In the genomic region with DNA sequence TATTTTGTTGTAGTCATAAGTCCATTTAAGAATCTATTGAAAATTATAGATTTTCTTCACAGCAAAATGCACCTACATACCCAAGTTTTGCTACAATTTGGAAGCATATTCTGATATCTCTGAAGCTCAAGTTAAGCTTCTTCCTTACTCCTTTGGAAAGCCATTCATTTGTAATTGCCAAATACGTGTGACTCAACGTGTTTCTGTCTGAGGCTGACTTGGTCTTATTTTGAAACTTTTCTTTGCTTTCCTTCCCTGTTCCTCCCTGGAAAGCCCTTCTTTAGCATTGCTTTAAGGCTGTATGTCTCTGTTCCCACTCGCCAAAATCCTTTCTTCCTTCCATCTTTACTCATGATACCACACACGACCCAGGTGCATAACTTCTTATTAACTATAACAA, we compare ENCODE assay signal across 24 cellular contexts.
"Had no signal": no experiment of that assay in that cellular context is flagged by ENCODE, and none has a peak within 500 bp of the region (broad histone marks: within the 10 kb centered on the region; RNA-seq: fewer than 3 reads in every experiment).

No MANE protein-coding gene starts in this region.

- H3K4me3 ChIP-seq: dorsolateral prefrontal cortex, right atrium auricular region, suprapubic skin had no signal

- H3K27me3 ChIP-seq: dorsolateral prefrontal cortex, neutrophil, right atrium auricular region, suprapubic skin had no signal

- ATAC-seq: activated CD8-positive, alpha-beta memory T cell treated with anti-CD3 and anti-CD28 coated beads, Interleukin-2, amount 10 ng/mL, durations not matched to agents 7 days and 5 days; activated T-cell treated with anti-CD3 and anti-CD28 coated beads, Interleukin-2, amount 50 U/mL, for 4 hours; left ventricle myocardium superior; naive thymus-derived CD8-positive, alpha-beta T cell had no signal

- H3K9me3 ChIP-seq: neutrophil, right atrium auricular region, suprapubic skin had no signal

- H3K4me1 ChIP-seq: right atrium auricular region, suprapubic skin had no signal

- H3K36me3 ChIP-seq: neutrophil, right atrium auricular region, suprapubic skin had no signal

- DNase-seq: activated CD4-positive, alpha-beta T cell treated with anti-CD3 and anti-CD28 coated beads, Interleukin-2, amount 50 U/mL, for 48 hours; activated CD8-positive, alpha-beta memory T cell treated with anti-CD3 and anti-CD28 coated beads, Interleukin-2, amount 10 ng/mL, durations not matched to agents 7 days and 5 days; activated effector memory CD4-positive, alpha-beta T cell treated with Interleukin-2 at 50 U/mL for 16 hours; activated T-cell treated with anti-CD3 and anti-CD28 coated beads, Interleukin-2, amount 50 U/mL, for 4 hours; amniotic stem cell; dorsolateral prefrontal cortex; endodermal cell; erythroblast; hypothalamus; kidney glomerular epithelial cell; left ventricle myocardium superior; mesenchymal stem cell; naive thymus-derived CD8-positive, alpha-beta T cell; posterior cingulate gyrus; stimulated activated CD4-positive, alpha-beta T cell treated with anti-CD3 and anti-CD28 coated beads, Interleukin-15, amount 100 ng/mL, for 24 hours; stimulated activated CD4-positive, alpha-beta T cell treated with anti-CD3 and anti-CD28 coated beads, Interleukin-4, amount 100 ng/mL, for 24 hours; stimulated activated naive CD4-positive, alpha-beta T cell treated with Interleukin-2 at 50 U/mL for 16 hours; T-helper 1 cell; T1000; trophoblast cell had no signal

- H3K27ac ChIP-seq: dorsolateral prefrontal cortex, neutrophil, right atrium auricular region, suprapubic skin, VCaP had no signal
